Comparison of ENCODE assay signal across 10 cellular contexts in genomic region chr13:99796175-99796819, GRCh38.
A peak's percentile ranks its signal among the peaks of the same experiment; 100 is the strongest.
DNase-seq lines count a peak whose midpoint lies in the region; ATAC-seq and TF ChIP-seq lines count a peak whose summit lies in the region.
"Had no signal": no experiment of that assay in that cellular context is flagged by ENCODE, and none has a peak within 500 bp of the region (broad histone marks: within the 10 kb centered on the region; RNA-seq: fewer than 3 reads in every experiment).

No MANE protein-coding gene starts in this region.

- peak; percentile 17 to 19 for DNase-seq in activated T-cell treated with anti-CD3 and anti-CD28 coated beads, Interleukin-2, amount 50 U/mL, for 72 hours
- DNase-seq in activated T-cell treated with anti-CD3 and anti-CD28 coated beads, Interleukin-2, amount 50 U/mL, for 24 hours = no peak
- DNase-seq in RWPE1 (ENCODE audit: low spot score) (peak; percentile 44), esophagus muscularis mucosa (ENCODE audit: extremely low spot score) (peak; percentile 21), inferior parietal cortex (ENCODE audit: extremely low spot score) (no peak)
- DNase-seq in stimulated activated CD4-positive, alpha-beta T cell treated with anti-CD3 and anti-CD28 coated beads, TNF-alpha, amount 100 ng/mL, for 48 hours (ENCODE audit: low read depth in 3 of 3) = peak in 2 of 3 donors; percentile 3 to 22
- DNase-seq in NK-92 treated with Interleukin-12 subunit alpha and Interleukin-12 subunit beta, amount 100 ng/mL, for 24 hours (lab: John Stamatoyannopoulos, UW) = no peak

- H3K27ac ChIP-seq in RWPE1 (no peak overlapping the region), esophagus muscularis mucosa (replicated peaks in 1 of 4) (no peak overlapping the region)
- H3K27ac ChIP-seq: BLaER1 treated with 17β-estradiol and CSF1 and Interleukin-3, amounts not matched to agents 10 nM and 100 nM had no signal

- H3K4me1 Mint-ChIP-seq in activated T-cell treated with anti-CD3 and anti-CD28 coated beads, Interleukin-2, amount 50 U/mL, for 72 hours (ENCODE audit: low read depth) = no peaks in the 10 kb centered on the region
- H3K4me1 Mint-ChIP-seq in activated T-cell treated with anti-CD3 and anti-CD28 coated beads, Interleukin-2, amount 50 U/mL, for 24 hours (ENCODE audit: low read depth) = no peaks in the 10 kb centered on the region
- H3K4me1 Mint-ChIP-seq: T-cell had no signal

- H3K9me3 Mint-ChIP-seq in activated T-cell treated with anti-CD3 and anti-CD28 coated beads, Interleukin-2, amount 50 U/mL, for 72 hours = peaks cover 0 to 3% of the 10 kb centered on the region in 2 donors
- H3K9me3 Mint-ChIP-seq in activated T-cell treated with anti-CD3 and anti-CD28 coated beads, Interleukin-2, amount 50 U/mL, for 24 hours = no peaks in the 10 kb centered on the region

- no peak for TF ChIP-seq CTCF in RWPE1 (conservative IDR thresholded peaks at IDR 0.05; ENCODE audit: low read depth)
- no peak for TF ChIP-seq CTCF in esophagus muscularis mucosa (IDR thresholded peaks at IDR 0.05)

- no peaks in the 10 kb centered on the region for H3K4me1 ChIP-seq in esophagus muscularis mucosa
- H3K4me1 ChIP-seq: BLaER1 treated with 17β-estradiol and CSF1 and Interleukin-3, amounts not matched to agents 10 nM and 100 nM had no signal

- TF ChIP-seq EP300 in esophagus muscularis mucosa (IDR thresholded peaks at IDR 0.05) = no peak

- CTCF ChIA-PET in RWPE1 (lab: Yijun Ruan, JAX) = no interaction called here

- intact Hi-C loops in esophagus muscularis mucosa (cut with DNase I) = no loop called here

- no peak overlapping the region for H3K4me3 ChIP-seq in esophagus muscularis mucosa
- H3K4me3 ChIP-seq: BLaER1 treated with 17β-estradiol and CSF1 and Interleukin-3, amounts not matched to agents 10 nM and 100 nM had no signal

- H3K4me3 Mint-ChIP-seq in activated T-cell treated with anti-CD3 and anti-CD28 coated beads, Interleukin-2, amount 50 U/mL, for 72 hours = no peak overlapping the region
- no peak overlapping the region for H3K4me3 Mint-ChIP-seq in activated T-cell treated with anti-CD3 and anti-CD28 coated beads, Interleukin-2, amount 50 U/mL, for 24 hours
- H3K4me3 Mint-ChIP-seq: T-cell had no signal

- no peak for TF ChIP-seq POLR2A in esophagus muscularis mucosa (IDR thresholded peaks at IDR 0.05; ENCODE audit: low read depth)

- H3K36me3 ChIP-seq in esophagus muscularis mucosa = no peaks in the 10 kb centered on the region
- H3K36me3 ChIP-seq: BLaER1 treated with 17β-estradiol and CSF1 and Interleukin-3, amounts not matched to agents 10 nM and 100 nM had no signal

- no peaks in the 10 kb centered on the region for H3K36me3 Mint-ChIP-seq in activated T-cell treated with anti-CD3 and anti-CD28 coated beads, Interleukin-2, amount 50 U/mL, for 72 hours (ENCODE audit: insufficient read depth in 2 of 2)
- H3K36me3 Mint-ChIP-seq in activated T-cell treated with anti-CD3 and anti-CD28 coated beads, Interleukin-2, amount 50 U/mL, for 24 hours (ENCODE audit: low read depth) = no peaks in the 10 kb centered on the region

- H3K9me3 ChIP-seq in esophagus muscularis mucosa = no peaks in the 10 kb centered on the region
- H3K9me3 ChIP-seq: BLaER1 treated with 17β-estradiol and CSF1 and Interleukin-3, amounts not matched to agents 10 nM and 100 nM had no signal

- no peak overlapping the region for H3K27ac Mint-ChIP-seq in activated T-cell treated with anti-CD3 and anti-CD28 coated beads, Interleukin-2, amount 50 U/mL, for 72 hours
- H3K27ac Mint-ChIP-seq in activated T-cell treated with anti-CD3 and anti-CD28 coated beads, Interleukin-2, amount 50 U/mL, for 24 hours = no peak overlapping the region
- H3K27ac Mint-ChIP-seq: T-cell had no signal

- no peaks in the 10 kb centered on the region for H3K27me3 Mint-ChIP-seq in activated T-cell treated with anti-CD3 and anti-CD28 coated beads, Interleukin-2, amount 50 U/mL, for 72 hours (ENCODE audit: low read depth)
- H3K27me3 Mint-ChIP-seq in activated T-cell treated with anti-CD3 and anti-CD28 coated beads, Interleukin-2, amount 50 U/mL, for 24 hours = no peaks in the 10 kb centered on the region
- H3K27me3 Mint-ChIP-seq: T-cell had no signal

- POLR2A ChIA-PET in RWPE1 (lab: Yijun Ruan, JAX; ENCODE audit: low non-redundant PET) = no interaction called here

- H3K27me3 ChIP-seq in esophagus muscularis mucosa = no peaks in the 10 kb centered on the region
- H3K27me3 ChIP-seq: BLaER1 treated with 17β-estradiol and CSF1 and Interleukin-3, amounts not matched to agents 10 nM and 100 nM had no signal

- no peak for ATAC-seq in activated T-cell treated with anti-CD3 and anti-CD28 coated beads, Interleukin-2, amount 50 U/mL, for 72 hours (replicated peaks in 1 of 2)
- no peak for ATAC-seq in HG02938 (IDR thresholded peaks at IDR 0.05; ENCODE audit: unreplicated experiment)
- ATAC-seq: T-cell had no signal

Comparison
In these comparisons a context has a peak if more than half of its experiments do, and no peak if none do; other contexts are left out.
1. DNase-seq: peak in activated T-cell treated with anti-CD3 and anti-CD28 coated beads, Interleukin-2, amount 50 U/mL, for 72 hours (2 of 2), RWPE1 (single experiment), esophagus muscularis mucosa (single experiment) and stimulated activated CD4-positive, alpha-beta T cell treated with anti-CD3 and anti-CD28 coated beads, TNF-alpha, amount 100 ng/mL, for 48 hours (2 of 3); none in activated T-cell treated with anti-CD3 and anti-CD28 coated beads, Interleukin-2, amount 50 U/mL, for 24 hours (single experiment), inferior parietal cortex (single experiment) and NK-92 treated with Interleukin-12 subunit alpha and Interleukin-12 subunit beta, amount 100 ng/mL, for 24 hours (single experiment).